In the genomic region with DNA sequence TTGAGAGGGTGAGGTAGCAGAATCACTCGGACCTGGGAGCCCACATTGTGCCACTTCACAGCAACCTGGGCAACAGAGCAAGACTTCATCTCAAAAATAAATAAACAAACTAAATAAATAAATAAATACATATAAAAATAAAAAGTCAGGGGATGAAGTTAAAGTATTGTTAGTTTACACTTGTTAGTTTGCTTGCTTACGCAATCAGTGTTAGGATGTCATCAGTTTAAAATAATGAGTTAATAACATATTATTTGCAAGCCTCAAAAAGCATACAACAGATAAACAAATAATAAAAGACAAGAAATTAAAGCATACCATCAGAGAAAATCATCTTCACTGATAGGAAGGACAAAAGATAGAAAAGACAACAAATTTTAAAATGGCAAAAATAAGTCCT, we compare ENCODE assay signal across 3 cellular contexts.
TF ChIP-seq lines count a peak whose summit lies in the region.

No MANE protein-coding gene starts in this region.

TF ChIP-seq in HepG2, 621 proteins besides CTCF, POLR2A, EP300 and RAD21:
- TF ChIP-seq ZSCAN20 (CRISPR knock-in tag; IDR thresholded peaks at IDR 0.05; ENCODE audit: borderline replicate concordance) (no peak), PHF5A (CRISPR knock-in tag; IDR thresholded peaks at IDR 0.05; ENCODE audit: low read depth, unreplicated experiment) (no peak), ZNF557 (CRISPR knock-in tag; IDR thresholded peaks at IDR 0.05) (no peak), CEBPB (IDR thresholded peaks at IDR 0.05; ENCODE audit: borderline replicate concordance, low read depth, low read length) (peak; percentile 45), DNMT1 (CRISPR knock-in tag; IDR thresholded peaks at IDR 0.05) (no peak), ZSCAN22 (CRISPR knock-in tag; IDR thresholded peaks at IDR 0.05) (no peak)

TF ChIP-seq in IMR-90, 13 proteins besides CTCF, POLR2A, EP300 and RAD21:
- TF ChIP-seq SMC3 (IDR thresholded peaks at IDR 0.05; ENCODE audit: low read depth, low read length): no peak
- TF ChIP-seq CEBPB (IDR thresholded peaks at IDR 0.05; ENCODE audit: low read depth, low read length): peak; percentile 53; the same call in 1 of the 2 replicates

TF ChIP-seq in H1, 55 proteins besides CTCF, POLR2A, EP300 and RAD21:
- TF ChIP-seq SP4 (IDR thresholded peaks at IDR 0.05; ENCODE audit: low read length) (no peak), CEBPB (IDR thresholded peaks at IDR 0.05; ENCODE audit: low read depth, low read length) (peak; percentile 59; the same call in 1 of the 2 replicates)
